Comparison of ENCODE assay signal across 29 cellular contexts in genomic region chr18:8830067-8831060, GRCh38.
DNase-seq lines count a peak whose midpoint lies in the region; ATAC-seq and TF ChIP-seq lines count a peak whose summit lies in the region.
"Had no signal": no experiment of that assay in that cellular context is flagged by ENCODE, and none has a peak within 500 bp of the region (broad histone marks: within the 10 kb centered on the region; RNA-seq: fewer than 3 reads in every experiment).

No MANE protein-coding gene starts in this region.

- ATAC-seq in IMR-90 (ENCODE audit: low read depth), result peak; percentile 5; the same call in 1 of the 2 replicates
- no peak for ATAC-seq in HG03460 (IDR thresholded peaks at IDR 0.05; ENCODE audit: unreplicated experiment)
- no peak for ATAC-seq in GM21576 (IDR thresholded peaks at IDR 0.05; ENCODE audit: unreplicated experiment)
- ATAC-seq: activated T-helper 17 cell treated with anti-CD3 and anti-CD28 coated beads, Interleukin-2, amount 50 U/mL, for 72 hours; GM23338; left lung; stimulated activated naive CD8-positive, alpha-beta T cell treated with anti-CD3 and anti-CD28 coated beads, Interleukin-15, Interleukin-2, amounts not matched to agents 100 U/mL and 50 U/mL, for 24 hours had no signal

- H3K27me3 Mint-ChIP-seq in endodermal cell (ENCODE audit: insufficient read depth), result no peaks in the 10 kb centered on the region
- peaks cover 10% of the 10 kb centered on the region for H3K27me3 Mint-ChIP-seq in neural progenitor cell (ENCODE audit: insufficient read depth, low read depth)
- H3K27me3 Mint-ChIP-seq: brain had no signal

- H3K4me2 ChIP-seq in BLaER1 (peak overlapping the region; percentile 76; the same call in 1 of the 2 replicates), IMR-90 (ENCODE audit: low read depth, low read length) (no peak overlapping the region), neural progenitor cell (no peak overlapping the region)
- H3K4me2 ChIP-seq: GM23338 had no signal

- peaks cover 56% of the 10 kb centered on the region for H3K36me3 ChIP-seq in BLaER1
- peaks cover 35% of the 10 kb centered on the region for H3K36me3 ChIP-seq in IMR-90 (ENCODE audit: control insufficient read depth, insufficient read depth, low read length)
- H3K36me3 ChIP-seq in endodermal cell (ENCODE audit: control insufficient read depth, insufficient read depth, low read length), result no peaks in the 10 kb centered on the region
- H3K36me3 ChIP-seq in neural progenitor cell, result no peaks in the 10 kb centered on the region
- no peaks in the 10 kb centered on the region for H3K36me3 ChIP-seq in BE2C
- H3K36me3 ChIP-seq: left lung, Peyer's patch, right atrium auricular region, thyroid gland had no signal

- H3K14ac ChIP-seq in IMR-90 (replicated peaks; ENCODE audit: low read depth, low read length), result peak overlapping the region; percentile 47

- no peaks in the 10 kb centered on the region for H3K27me3 ChIP-seq in BLaER1
- no peaks in the 10 kb centered on the region for H3K27me3 ChIP-seq in IMR-90 (ENCODE audit: control insufficient read depth, insufficient read depth, low read length)
- H3K27me3 ChIP-seq in endodermal cell (ENCODE audit: control insufficient read depth, insufficient read depth, low read length, poor library complexity, severe bottlenecking), result no peaks in the 10 kb centered on the region
- H3K27me3 ChIP-seq in neural progenitor cell, result no peaks in the 10 kb centered on the region
- H3K27me3 ChIP-seq in BE2C, result no peaks in the 10 kb centered on the region
- H3K27me3 ChIP-seq: left lung, Peyer's patch, right atrium auricular region, thyroid gland had no signal

- H2AFZ ChIP-seq in IMR-90 (replicated peaks; ENCODE audit: low read length, poor library complexity) (peak overlapping the region; percentile 27), neural progenitor cell (replicated peaks) (no peak overlapping the region)
- H2AFZ ChIP-seq: GM23338 had no signal

- H3K9me3 Mint-ChIP-seq in endodermal cell, result peaks cover 3% of the 10 kb centered on the region
- peaks cover 8% of the 10 kb centered on the region for H3K9me3 Mint-ChIP-seq in neural progenitor cell
- H3K9me3 Mint-ChIP-seq: activated CD4-positive, alpha-beta memory T cell treated with anti-CD3 and anti-CD28 coated beads, Interleukin-2, amount 10 ng/mL, durations not matched to agents 7 days and 5 days; activated T-helper 17 cell treated with anti-CD3 and anti-CD28 coated beads, Interleukin-2, amount 50 U/mL, for 72 hours had no signal

- peak overlapping the region; percentile 55 for H3K4ac ChIP-seq in IMR-90 (ENCODE audit: low read depth, low read length)

- H3K9me3 ChIP-seq in BLaER1 (no peaks in the 10 kb centered on the region), IMR-90 (ENCODE audit: control insufficient read depth, insufficient read depth, low read length) (no peaks in the 10 kb centered on the region), endodermal cell (ENCODE audit: control insufficient read depth, low read length) (peaks cover 5% of the 10 kb centered on the region), neural progenitor cell (ENCODE audit: low read depth) (no peaks in the 10 kb centered on the region), BE2C (no peaks in the 10 kb centered on the region)
- H3K9me3 ChIP-seq: left lung, Peyer's patch, right atrium auricular region, thyroid gland had no signal

- no peak for TF ChIP-seq CTCF in IMR-90 (conservative IDR thresholded peaks at IDR 0.05; ENCODE audit: low read depth, low read length)
- no peak for TF ChIP-seq CTCF in endodermal cell (conservative IDR thresholded peaks at IDR 0.05)
- TF ChIP-seq CTCF in neural progenitor cell (IDR thresholded peaks at IDR 0.05), result no peak
- no peak for TF ChIP-seq CTCF in BE2C (IDR thresholded peaks at IDR 0.05; ENCODE audit: low read depth, low read length)
- no peak for TF ChIP-seq CTCF in GM20000 (IDR thresholded peaks at IDR 0.05; ENCODE audit: extremely low read depth, missing control alignments)

- DNase-seq in IMR-90, result no peak
- DNase-seq in endodermal cell, result no peak
- no peak for DNase-seq in neural progenitor cell (ENCODE audit: low spot score)
- DNase-seq in BE2C, result no peak
- DNase-seq in GM20000 (ENCODE audit: low spot score), result no peak
- DNase-seq: activated CD4-positive, alpha-beta memory T cell treated with anti-CD3 and anti-CD28 coated beads, Interleukin-2, amount 10 ng/mL, durations not matched to agents 7 days and 5 days; activated CD8-positive, alpha-beta memory T cell treated with anti-CD3 and anti-CD28 coated beads, Interleukin-2, amount 50 U/mL, for 4 hours; activated naive CD4-positive, alpha-beta T cell treated with anti-CD3 and anti-CD28 coated beads, Interleukin-2, amount 10 ng/mL, durations not matched to agents 7 days and 5 days; amniotic stem cell; CD4-positive, alpha-beta memory T cell; DMS 273 treated with DMSO at 0.1 percent for 48 hours; left lung; NCI-H1417 treated with DMSO at 0.1 percent for 48 hours; NCI-H2029 treated with DMSO at 0.1 percent for 48 hours; NCI-H774; Peyer's patch; SIG-M5; stimulated activated CD4-positive, alpha-beta T cell treated with anti-CD3 and anti-CD28 coated beads, Interleukin-1b, Interleukin-23, amount 100 ng/mL, for 48 hours; stimulated activated naive CD8-positive, alpha-beta T cell treated with anti-CD3 and anti-CD28 coated beads, Interleukin-15, Interleukin-2, amounts not matched to agents 100 U/mL and 50 U/mL, for 24 hours; thyroid gland had no signal

- peak overlapping the region; percentile 40 for H2BK5ac ChIP-seq in IMR-90 (ENCODE audit: low read depth, low read length, poor library complexity, severe bottlenecking)

- peak overlapping the region; percentile 43 for H4K91ac ChIP-seq in IMR-90 (ENCODE audit: insufficient read depth, low read depth, low read length)

- H2BK20ac ChIP-seq in IMR-90 (ENCODE audit: low read depth, low read length), result peak overlapping the region; percentile 23; the same call in 1 of the 2 replicates

- H4K20me1 ChIP-seq in BLaER1 (peaks cover 70% of the 10 kb centered on the region), IMR-90 (ENCODE audit: insufficient read depth, low read length) (no peaks in the 10 kb centered on the region), neural progenitor cell (ENCODE audit: low read depth) (no peaks in the 10 kb centered on the region)

- no peak for TF ChIP-seq RAD21 in IMR-90 (IDR thresholded peaks at IDR 0.05; ENCODE audit: low read length)

- 0 out of 2 replicates have a peak overlapping the region, but pooled peaks have one; percentile 7 for H3K18ac ChIP-seq in IMR-90 (ENCODE audit: low read depth, low read length)

- H3K56ac ChIP-seq in IMR-90 (ENCODE audit: extremely low read depth, insufficient read depth, low read length), result no peak overlapping the region

- peak overlapping the region; percentile 72 for H2AK5ac ChIP-seq in IMR-90 (ENCODE audit: low read depth, low read length)

- H3K23ac ChIP-seq in IMR-90 (ENCODE audit: low read depth, low read length), result peak overlapping the region; percentile 19; the same call in 1 of the 2 replicates

- H2AK9ac ChIP-seq in IMR-90 (replicated peaks; ENCODE audit: low read depth, low read length, poor library complexity), result peak overlapping the region; percentile 84

- whole genome bisulfite sequencing in IMR-90 (ENCODE audit: extremely low coverage in 2 of 2, insufficient read length in 1 of 2), 2 experiments, result 94% methylated on average over 9 of the region's 16 CpGs; no CpG with 5 or more reads in 1 of the 2 experiments
- 91 to 95% methylated on average over 12 to 16 of the region's 16 CpGs for WGBS in endodermal cell (ENCODE audit: insufficient coverage in 1 of 2, insufficient read length in 1 of 2), 2 experiments

- H2BK120ac ChIP-seq in IMR-90 (ENCODE audit: low read depth, low read length), result peak overlapping the region; percentile 39

- BruUV-seq in IMR-90 (replicated peaks; lab: Mats Ljungman, UMichigan), result no TSS peak

- CTCF ChIA-PET in IMR-90 (lab: Yijun Ruan, JAX), result interaction anchor here (0.6 kb wide), 1 partner anchor 80 kb away, joined by 3 read pairs; no protein-coding TSS in a partner anchor

- peak overlapping the region; percentile 36; the same call in 1 of the 3 replicates for H2BK15ac ChIP-seq in IMR-90 (ENCODE audit: low read depth, low read length)

- dilution Hi-C loops in IMR-90 (cut with HindIII; ENCODE audit: low sequenced_read_pairs, unreplicated experiment), result no loop called here

- POLR2A ChIA-PET in IMR-90 (lab: Charles Lee; ENCODE audit: unreplicated experiment), result interaction anchor here (0.6 kb wide), 1 partner anchor 586 kb away, joined by 3 read pairs; no protein-coding TSS in a partner anchor

- peak overlapping the region; percentile 8; the same call in 1 of the 2 replicates for H4K5ac ChIP-seq in IMR-90 (ENCODE audit: low read depth, low read length)

- peaks cover 4% of the 10 kb centered on the region for H3F3A ChIP-seq in neural progenitor cell (ENCODE audit: low read depth)

- H3K9ac ChIP-seq in BLaER1 (no peak overlapping the region), IMR-90 (ENCODE audit: low read depth, low read length) (no peak overlapping the region), endodermal cell (ENCODE audit: extremely low read depth, low read length, poor library complexity, severe bottlenecking) (no peak overlapping the region), neural progenitor cell (no peak overlapping the region)

- peaks cover 15 to 59% of the 10 kb centered on the region in 2 experiments for H3K79me1 ChIP-seq in IMR-90 (ENCODE audit: low read depth in 1 of 2, low read length in 2 of 2)

- in situ Hi-C loops in IMR-90 (cut with MboI; ENCODE audit: low sequenced_read_pairs), result no loop called here

- H3K79me2 ChIP-seq in neural progenitor cell (ENCODE audit: low read depth), result no peaks in the 10 kb centered on the region

- TF ChIP-seq POLR2A in IMR-90 (IDR thresholded peaks at IDR 0.05; ENCODE audit: low read depth, low read length), result no peak

- H3K36me3 Mint-ChIP-seq in endodermal cell (ENCODE audit: low read depth), result peaks cover 11% of the 10 kb centered on the region
- H3K36me3 Mint-ChIP-seq in neural progenitor cell, result peaks cover 37% of the 10 kb centered on the region
- H3K36me3 Mint-ChIP-seq: activated naive CD4-positive, alpha-beta T cell treated with anti-CD3 and anti-CD28 coated beads, Interleukin-2, amount 10 ng/mL, durations not matched to agents 7 days and 5 days; CD4-positive, alpha-beta memory T cell; memory B cell had no signal

- intact Hi-C loops in IMR-90 (cut with micrococcal nuclease), result loop anchor here (10.0 kb wide), 1 partner anchor 224 kb away; no protein-coding TSS in a partner anchor

- H3K4me3 Mint-ChIP-seq in endodermal cell, result no peak overlapping the region
- no peak overlapping the region for H3K4me3 Mint-ChIP-seq in neural progenitor cell
- H3K4me3 Mint-ChIP-seq: activated CD4-positive, alpha-beta memory T cell treated with anti-CD3 and anti-CD28 coated beads, Interleukin-2, amount 10 ng/mL, durations not matched to agents 7 days and 5 days; activated naive CD4-positive, alpha-beta T cell treated with anti-CD3 and anti-CD28 coated beads, Interleukin-2, amount 10 ng/mL, durations not matched to agents 7 days and 5 days; activated T-helper 17 cell treated with anti-CD3 and anti-CD28 coated beads, Interleukin-2, amount 50 U/mL, for 72 hours; brain; CD4-positive, alpha-beta memory T cell; GM23338; memory B cell; neural crest cell had no signal

- peaks cover 39% of the 10 kb centered on the region for H3K9me1 ChIP-seq in IMR-90 (ENCODE audit: insufficient read depth, low read length)

- H3K4me1 Mint-ChIP-seq in endodermal cell (no peaks in the 10 kb centered on the region), neural progenitor cell (peaks cover 33% of the 10 kb centered on the region)
- H3K4me1 Mint-ChIP-seq: activated CD4-positive, alpha-beta memory T cell treated with anti-CD3 and anti-CD28 coated beads, Interleukin-2, amount 10 ng/mL, durations not matched to agents 7 days and 5 days; activated naive CD4-positive, alpha-beta T cell treated with anti-CD3 and anti-CD28 coated beads, Interleukin-2, amount 10 ng/mL, durations not matched to agents 7 days and 5 days; activated T-helper 17 cell treated with anti-CD3 and anti-CD28 coated beads, Interleukin-2, amount 50 U/mL, for 72 hours; CD4-positive, alpha-beta memory T cell had no signal

- H3K27ac ChIP-seq in BLaER1 (peak overlapping the region; percentile 79), IMR-90 (ENCODE audit: insufficient read depth, low read length) (peak overlapping the region; percentile 9; the same call in 1 of the 2 replicates), endodermal cell (ENCODE audit: low read depth, low read length) (peak overlapping the region; percentile 14), neural progenitor cell (no peak overlapping the region)
- H3K27ac ChIP-seq: left lung, Peyer's patch, right atrium auricular region, thyroid gland had no signal

- H3K4me1 ChIP-seq in BLaER1, result peaks cover 65% of the 10 kb centered on the region
- peaks cover 18% of the 10 kb centered on the region for H3K4me1 ChIP-seq in IMR-90 (ENCODE audit: control insufficient read depth, insufficient read depth, low read length)
- no peaks in the 10 kb centered on the region for H3K4me1 ChIP-seq in endodermal cell (ENCODE audit: control insufficient read depth, insufficient read depth, low read length)
- H3K4me1 ChIP-seq in neural progenitor cell, result no peaks in the 10 kb centered on the region
- H3K4me1 ChIP-seq in BE2C, result no peaks in the 10 kb centered on the region
- H3K4me1 ChIP-seq: Peyer's patch, thyroid gland had no signal

- H4K8ac ChIP-seq in IMR-90 (ENCODE audit: low read depth in 2 of 2, low read length in 2 of 2), result peak overlapping the region; percentile 27 to 59; a peak in 3 of 4 replicates

- H3K27ac Mint-ChIP-seq in endodermal cell (no peak overlapping the region), neural progenitor cell (peak overlapping the region; percentile 11)
- H3K27ac Mint-ChIP-seq: activated CD4-positive, alpha-beta memory T cell treated with anti-CD3 and anti-CD28 coated beads, Interleukin-2, amount 10 ng/mL, durations not matched to agents 7 days and 5 days; activated naive CD4-positive, alpha-beta T cell treated with anti-CD3 and anti-CD28 coated beads, Interleukin-2, amount 10 ng/mL, durations not matched to agents 7 days and 5 days; activated T-helper 17 cell treated with anti-CD3 and anti-CD28 coated beads, Interleukin-2, amount 50 U/mL, for 72 hours; CD4-positive, alpha-beta memory T cell; GM23338; memory B cell had no signal

- no peak overlapping the region for H3K4me3 ChIP-seq in BLaER1
- no peak overlapping the region for H3K4me3 ChIP-seq in IMR-90 (ENCODE audit: insufficient read depth, low read depth, low read length)
- no peak overlapping the region for H3K4me3 ChIP-seq in endodermal cell (ENCODE audit: low read length)
- H3K4me3 ChIP-seq in neural progenitor cell, result no peak overlapping the region
- no peak overlapping the region for H3K4me3 ChIP-seq in BE2C (ENCODE audit: low read depth, low read length)
- H3K4me3 ChIP-seq: GM23338, left lung, Peyer's patch, right atrium auricular region, thyroid gland had no signal
